15 cellular contexts compared by ENCODE assay signal in genomic region chr12:76010732-76011458, GRCh38. TPM values are rescaled to one million over a fixed set of nuclear protein-coding genes. Genes with fewer than 3 reads are reported as not detected.
DNase-seq lines count a peak whose midpoint lies in the region; TF ChIP-seq lines count a peak whose summit lies in the region.
"Had no signal": no experiment of that assay in that cellular context is flagged by ENCODE, and none has a peak within 500 bp of the region (broad histone marks: within the 10 kb centered on the region; RNA-seq: fewer than 3 reads in every experiment).

No MANE protein-coding gene starts in this region.

- no peaks in the 10 kb centered on the region for H3K9me2 ChIP-seq in PC-9 (ENCODE audit: insufficient read depth)

- H3K4me2 ChIP-seq in PC-9: no peak overlapping the region
- H3K4me2 ChIP-seq: KMS-11 had no signal

- BruUV-seq in PC-9 (replicated peaks; lab: Mats Ljungman, UMichigan): no TSS peak

- H3K27me3 ChIP-seq in HUES48 (ENCODE audit: control insufficient read depth, insufficient read depth, low read length): no peaks in the 10 kb centered on the region
- no peaks in the 10 kb centered on the region for H3K27me3 ChIP-seq in PC-9 (ENCODE audit: insufficient read depth, low read depth)
- H3K27me3 ChIP-seq: breast epithelium had no signal

- no peak overlapping the region for H3K4me3 ChIP-seq in HUES48 (ENCODE audit: low read depth, low read length)
- no peak overlapping the region for H3K4me3 ChIP-seq in mesodermal cell (ENCODE audit: extremely low read depth, insufficient read depth, low read length, poor library complexity, severe bottlenecking)
- no peak overlapping the region for H3K4me3 ChIP-seq in PC-9
- H3K4me3 ChIP-seq: breast epithelium had no signal

- CTCF ChIA-PET in PC-9 (lab: Charles Lee): no interaction called here

- no peaks in the 10 kb centered on the region for H3K79me2 ChIP-seq in PC-9 (ENCODE audit: low read depth)

- POLR2A ChIA-PET in PC-9 (lab: Charles Lee; ENCODE audit: unreplicated experiment): no interaction called here

- no peak overlapping the region for H3K9ac ChIP-seq in HUES48 (ENCODE audit: low read depth, low read length)
- H3K9ac ChIP-seq: KMS-11 had no signal

- peaks cover 9% of the 10 kb centered on the region; the same call in 1 of the 2 replicates for H3F3A ChIP-seq in PC-9 (ENCODE audit: insufficient read depth, low read depth)

- no peak overlapping the region for H2AFZ ChIP-seq in PC-9

- no peaks in the 10 kb centered on the region for H3K9me3 ChIP-seq in HUES48 (ENCODE audit: control insufficient read depth, insufficient read depth, low read length)
- H3K9me3 ChIP-seq in mesodermal cell (ENCODE audit: control insufficient read depth, low read length): no peaks in the 10 kb centered on the region
- no peaks in the 10 kb centered on the region for H3K9me3 ChIP-seq in PC-9 (ENCODE audit: insufficient read depth, low read depth)
- H3K9me3 ChIP-seq: breast epithelium had no signal

- H3K27ac ChIP-seq in HUES48 (ENCODE audit: low read depth, low read length): peak overlapping the region; percentile 59
- peak overlapping the region; percentile 87 for H3K27ac ChIP-seq in mesodermal cell (ENCODE audit: low read depth, low read length, severe bottlenecking)
- no peak overlapping the region for H3K27ac ChIP-seq in PC-9
- H3K27ac ChIP-seq: KMS-11 had no signal

- H4K20me1 ChIP-seq in PC-9 (ENCODE audit: insufficient read depth): no peaks in the 10 kb centered on the region

- peak; percentile 32 for DNase-seq in EL
- DNase-seq in dermis blood vessel endothelial cell: peak; percentile 36
- DNase-seq in PC-9: no peak
- DNase-seq in SHP77 (lab: John Stamatoyannopoulos, UW): no peak
- DNase-seq in DMS79 (lab: John Stamatoyannopoulos, UW): no peak
- DNase-seq: activated CD4-positive, alpha-beta T cell treated with anti-CD3 and anti-CD28 coated beads for 4 hours; activated naive CD4-positive, alpha-beta T cell treated with anti-CD3 and anti-CD28 coated beads, Interleukin-2, amount 50 U/mL, for 16 hours; immature natural killer cell; NCI-H1436 treated with DMSO at 0.1 percent for 48 hours; NCI-H82; posterior cingulate gyrus had no signal

- 77 to 90% methylated on average over 5 of the region's 6 CpGs for WGBS in mesodermal cell (ENCODE audit: insufficient coverage in 2 of 2), 2 experiments

- TF ChIP-seq CTCF in PC-9 (conservative IDR thresholded peaks at IDR 0.05): no peak

- H3K36me3 ChIP-seq in HUES48 (ENCODE audit: control insufficient read depth, insufficient read depth, low read length): no peaks in the 10 kb centered on the region
- H3K36me3 ChIP-seq in mesodermal cell (ENCODE audit: control insufficient read depth, insufficient read depth, low read length): no peaks in the 10 kb centered on the region
- no peaks in the 10 kb centered on the region for H3K36me3 ChIP-seq in PC-9 (ENCODE audit: low read depth)
- H3K36me3 ChIP-seq: breast epithelium had no signal

- intact Hi-C loops in PC-9 (cut with micrococcal nuclease; ENCODE audit: unreplicated experiment): no loop called here

- H3K4me1 ChIP-seq in HUES48 (ENCODE audit: control insufficient read depth, insufficient read depth, low read length) (peaks cover 31% of the 10 kb centered on the region), mesodermal cell (ENCODE audit: control insufficient read depth, insufficient read depth, low read length, poor library complexity, severe bottlenecking) (peaks cover 43% of the 10 kb centered on the region), PC-9 (replicated peaks; ENCODE audit: insufficient read depth) (peaks cover 24% of the 10 kb centered on the region)
- H3K4me1 ChIP-seq: breast epithelium had no signal

RNA-seq across cellular contexts. Expression of gene PHLDA1, which starts 20.7 kb away (rescaled TPM):
- total RNA-seq in dermis blood vessel endothelial cell: 23.5 and 26.5 TPM in 2 replicates
- 63.2 TPM for polyA plus RNA-seq in mesodermal cell (2013, experiment 1 of 2)
- 59.5 TPM for polyA plus RNA-seq in mesodermal cell (2013, experiment 2 of 2)
- total RNA-seq in PC-9 (2021): 29.1 and 38.3 TPM in 2 replicates

Comparison
In these comparisons a context has a peak if more than half of its experiments do, and no peak if none do; other contexts are left out.
1. DNase-seq: peak in EL (single experiment) and dermis blood vessel endothelial cell (single experiment); none in PC-9 (0 of 2), SHP77 (0 of 2) and DMS79 (single experiment).